9 cellular contexts compared by ENCODE assay signal in the genomic region with DNA sequence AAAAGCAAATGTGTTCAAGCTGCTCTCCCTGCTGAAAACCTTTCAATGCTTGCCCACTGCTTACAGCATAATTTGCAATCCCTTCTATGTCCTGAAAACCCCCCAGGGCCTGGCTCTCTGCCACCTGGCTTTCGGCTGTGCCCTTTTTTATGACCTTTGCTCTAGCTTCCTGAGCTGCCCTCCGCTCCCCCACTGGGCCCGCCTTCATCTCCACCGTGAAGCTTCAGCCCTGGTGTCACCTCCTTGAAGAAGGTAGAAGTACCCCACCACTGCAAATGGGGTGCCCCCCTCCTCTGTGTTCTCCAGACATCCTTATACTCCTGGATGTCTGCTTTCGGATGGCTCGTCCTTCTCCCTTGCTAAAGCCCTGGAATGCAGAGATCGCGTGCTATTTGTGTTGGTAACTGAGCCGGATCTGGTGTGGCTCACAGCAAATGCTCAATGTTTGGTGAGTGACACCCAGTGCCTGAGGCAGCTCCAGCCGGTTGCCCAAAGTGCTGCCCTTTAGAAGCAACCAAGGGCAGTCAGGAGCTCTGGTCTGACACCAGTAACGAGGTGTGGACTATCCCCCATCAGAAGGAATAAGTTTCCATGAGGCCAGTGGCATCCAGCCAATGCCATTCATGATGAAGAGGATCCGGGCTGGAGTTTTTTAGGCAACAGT.
DNase-seq lines count a peak whose midpoint lies in the region; ATAC-seq and TF ChIP-seq lines count a peak whose summit lies in the region.
"Had no signal": no experiment of that assay in that cellular context is flagged by ENCODE, and none has a peak within 500 bp of the region (broad histone marks: within the 10 kb centered on the region; RNA-seq: fewer than 3 reads in every experiment).

No MANE protein-coding gene starts in this region.

- CTCF ChIA-PET in activated CD8-positive, alpha-beta memory T cell treated with anti-CD3 and anti-CD28 coated beads, Interleukin-2, amount 10 ng/mL, durations not matched to agents 7 days and 5 days (lab: Charles Lee), result interaction anchor here (1.2 kb wide), 1 partner anchor 18 kb away, joined by 4 read pairs; no protein-coding TSS in a partner anchor

- H3K36me3 Mint-ChIP-seq in CD4-positive, CD25-positive, alpha-beta regulatory T cell, result no peaks in the 10 kb centered on the region
- peaks cover 31% of the 10 kb centered on the region for H3K36me3 Mint-ChIP-seq in nephron (ENCODE audit: low read depth)
- H3K36me3 Mint-ChIP-seq in activated CD8-positive, alpha-beta memory T cell treated with anti-CD3 and anti-CD28 coated beads, Interleukin-2, amount 10 ng/mL, durations not matched to agents 7 days and 5 days, result no peaks in the 10 kb centered on the region

- H3K9me3 ChIP-seq in CD4-positive, CD25-positive, alpha-beta regulatory T cell (ENCODE audit: control insufficient read depth in 2 of 2, low read length in 2 of 2), result no peaks in the 10 kb centered on the region
- H3K9me3 ChIP-seq in breast epithelium, result no peaks in the 10 kb centered on the region
- H3K9me3 ChIP-seq in testis, result no peaks in the 10 kb centered on the region

- TF ChIP-seq POLR2A in breast epithelium (IDR thresholded peaks at IDR 0.05), result no peak
- no peak for TF ChIP-seq POLR2A in testis (IDR thresholded peaks at IDR 0.05)

- H3K27me3 Mint-ChIP-seq in CD4-positive, CD25-positive, alpha-beta regulatory T cell, result peaks cover 22% of the 10 kb centered on the region
- peaks cover 5% of the 10 kb centered on the region for H3K27me3 Mint-ChIP-seq in nephron (ENCODE audit: low read depth)
- H3K27me3 Mint-ChIP-seq in activated CD8-positive, alpha-beta memory T cell treated with anti-CD3 and anti-CD28 coated beads, Interleukin-2, amount 10 ng/mL, durations not matched to agents 7 days and 5 days, result peaks cover 5% of the 10 kb centered on the region

- peak overlapping the region in 2 of 3 donors; percentile 32 to 57 for H3K27ac Mint-ChIP-seq in CD4-positive, CD25-positive, alpha-beta regulatory T cell
- peak overlapping the region; percentile 84 to 95 (median 94) for H3K27ac Mint-ChIP-seq in nephron
- H3K27ac Mint-ChIP-seq in activated CD8-positive, alpha-beta memory T cell treated with anti-CD3 and anti-CD28 coated beads, Interleukin-2, amount 10 ng/mL, durations not matched to agents 7 days and 5 days, result no peak overlapping the region

- peaks cover 0 to 11% (median 5%) of the 10 kb centered on the region in 4 donors for H3K4me1 Mint-ChIP-seq in CD4-positive, CD25-positive, alpha-beta regulatory T cell
- peaks cover 75% of the 10 kb centered on the region for H3K4me1 Mint-ChIP-seq in nephron
- H3K4me1 Mint-ChIP-seq in activated CD8-positive, alpha-beta memory T cell treated with anti-CD3 and anti-CD28 coated beads, Interleukin-2, amount 10 ng/mL, durations not matched to agents 7 days and 5 days, result peaks cover 14% of the 10 kb centered on the region

- no peaks in the 10 kb centered on the region for H3K4me1 ChIP-seq in CD4-positive, CD25-positive, alpha-beta regulatory T cell (ENCODE audit: control insufficient read depth, insufficient read depth, low read length, poor library complexity, severe bottlenecking)
- no peaks in the 10 kb centered on the region for H3K4me1 ChIP-seq in breast epithelium
- H3K4me1 ChIP-seq in testis, result no peaks in the 10 kb centered on the region

- no peak for DNase-seq in CD4-positive, CD25-positive, alpha-beta regulatory T cell
- DNase-seq in LoVo (ENCODE audit: low spot score) (peak; percentile 92), breast epithelium (ENCODE audit: low spot score in 2 of 2) (peak; percentile 36 to 76), testis (no peak)
- no peak for DNase-seq in activated CD8-positive, alpha-beta memory T cell treated with anti-CD3 and anti-CD28 coated beads, Interleukin-2, amount 10 ng/mL, durations not matched to agents 7 days and 5 days
- DNase-seq: stimulated activated CD8-positive, alpha-beta memory T cell treated with anti-CD3 and anti-CD28 coated beads, Interleukin-4, amount 100 ng/mL, for 48 hours had no signal

- ATAC-seq in CD4-positive, CD25-positive, alpha-beta regulatory T cell (ENCODE audit: low read depth in 2 of 2), result no peak
- ATAC-seq in HG02678 (IDR thresholded peaks at IDR 0.05; ENCODE audit: unreplicated experiment) (no peak), HG02981 (IDR thresholded peaks at IDR 0.05; ENCODE audit: unreplicated experiment) (no peak)
- ATAC-seq in activated CD8-positive, alpha-beta memory T cell treated with anti-CD3 and anti-CD28 coated beads, Interleukin-2, amount 10 ng/mL, durations not matched to agents 7 days and 5 days, result no peak

- H3K27me3 ChIP-seq in CD4-positive, CD25-positive, alpha-beta regulatory T cell (ENCODE audit: control insufficient read depth, insufficient read depth, low read length), result peaks cover 7% of the 10 kb centered on the region
- no peaks in the 10 kb centered on the region for H3K27me3 ChIP-seq in breast epithelium
- no peaks in the 10 kb centered on the region for H3K27me3 ChIP-seq in testis

- H3K27ac ChIP-seq in CD4-positive, CD25-positive, alpha-beta regulatory T cell (ENCODE audit: insufficient read depth, low read length, poor library complexity, severe bottlenecking), result no peak overlapping the region
- H3K27ac ChIP-seq in breast epithelium, result peak overlapping the region; percentile 35 to 74
- no peak overlapping the region for H3K27ac ChIP-seq in testis

- TF ChIP-seq CTCF in breast epithelium (IDR thresholded peaks at IDR 0.05) (no peak), nephron (IDR thresholded peaks at IDR 0.05; ENCODE audit: unreplicated experiment in 3 of 3) (no peak), testis (IDR thresholded peaks at IDR 0.05) (no peak)

- intact Hi-C loops in breast epithelium (cut with DNase I; ENCODE audit: low total_unique reads), result no loop called here
- intact Hi-C loops in testis (cut with DNase I; ENCODE audit: low total_unique reads), result no loop called here

- no peak overlapping the region for H3K4me3 ChIP-seq in CD4-positive, CD25-positive, alpha-beta regulatory T cell (ENCODE audit: low read depth, low read length)
- H3K4me3 ChIP-seq in breast epithelium (peak overlapping the region in 1 of 3 donors; percentile 32), testis (no peak overlapping the region)

- peaks cover 0 to 1% (median 0%) of the 10 kb centered on the region in 7 donors for H3K9me3 Mint-ChIP-seq in CD4-positive, CD25-positive, alpha-beta regulatory T cell
- H3K9me3 Mint-ChIP-seq in nephron, result no peaks in the 10 kb centered on the region
- H3K9me3 Mint-ChIP-seq in activated CD8-positive, alpha-beta memory T cell treated with anti-CD3 and anti-CD28 coated beads, Interleukin-2, amount 10 ng/mL, durations not matched to agents 7 days and 5 days (ENCODE audit: low read depth), result no peaks in the 10 kb centered on the region

- no peaks in the 10 kb centered on the region for H3K36me3 ChIP-seq in CD4-positive, CD25-positive, alpha-beta regulatory T cell (ENCODE audit: control insufficient read depth, insufficient read depth, low read length)
- no peaks in the 10 kb centered on the region for H3K36me3 ChIP-seq in breast epithelium
- no peaks in the 10 kb centered on the region for H3K36me3 ChIP-seq in testis (ENCODE audit: low read depth, missing control alignments)

- no peak overlapping the region for H3K4me3 Mint-ChIP-seq in CD4-positive, CD25-positive, alpha-beta regulatory T cell
- peak overlapping the region; percentile 32 to 60 (median 36) for H3K4me3 Mint-ChIP-seq in nephron
- no peak overlapping the region for H3K4me3 Mint-ChIP-seq in activated CD8-positive, alpha-beta memory T cell treated with anti-CD3 and anti-CD28 coated beads, Interleukin-2, amount 10 ng/mL, durations not matched to agents 7 days and 5 days

- WGBS in testis, 2 donors, result 64 to 73% methylated on average over 10 to 12 of the region's 12 CpGs

Comparison
In these comparisons a context has a peak if more than half of its experiments do, and no peak if none do; other contexts are left out.
1. DNase-seq: peak in LoVo (single experiment) and breast epithelium (2 of 2); none in CD4-positive, CD25-positive, alpha-beta regulatory T cell (0 of 3), testis (single experiment) and activated CD8-positive, alpha-beta memory T cell treated with anti-CD3 and anti-CD28 coated beads, Interleukin-2, amount 10 ng/mL, durations not matched to agents 7 days and 5 days (single experiment).
2. H3K27ac ChIP-seq: peak in breast epithelium (2 of 2); none in CD4-positive, CD25-positive, alpha-beta regulatory T cell (single experiment) and testis (0 of 2).
3. H3K4me3 Mint-ChIP-seq: peak in nephron (3 of 3); none in CD4-positive, CD25-positive, alpha-beta regulatory T cell (0 of 4) and activated CD8-positive, alpha-beta memory T cell treated with anti-CD3 and anti-CD28 coated beads, Interleukin-2, amount 10 ng/mL, durations not matched to agents 7 days and 5 days (single experiment).